11 cellular contexts compared by ENCODE assay signal in genomic region chr11:60767388-60767811, GRCh38. TPM values are rescaled to one million over a fixed set of nuclear protein-coding genes. Genes with fewer than 3 reads are reported as not detected.
DNase-seq lines count a peak whose midpoint lies in the region; ATAC-seq and TF ChIP-seq lines count a peak whose summit lies in the region.
"Had no signal": no experiment of that assay in that cellular context is flagged by ENCODE, and none has a peak within 500 bp of the region (broad histone marks: within the 10 kb centered on the region; RNA-seq: fewer than 3 reads in every experiment).

No MANE protein-coding gene starts in this region.

- peaks cover 7% of the 10 kb centered on the region for H3K27me3 ChIP-seq in foreskin keratinocyte
- H3K27me3 ChIP-seq in spleen (replicated peaks in 1 of 7): peaks cover 0 to 66% (median 15%) of the 10 kb centered on the region in 7 donors

- TF ChIP-seq CTCF in foreskin keratinocyte (conservative IDR thresholded peaks at IDR 0.05) (peak; percentile 51), spleen (IDR thresholded peaks at IDR 0.05 in 8 of 11, conservative IDR thresholded peaks at IDR 0.05 in 3 of 11) (peak in 4 of 11 experiments; percentile 23 to 43 (median 33))

- no peaks in the 10 kb centered on the region for H3K36me3 Mint-ChIP-seq in activated T-cell treated with anti-CD3 and anti-CD28 coated beads, Interleukin-2, amount 50 U/mL, for 24 hours (ENCODE audit: low read depth)
- H3K36me3 Mint-ChIP-seq: CD4-positive, alpha-beta memory T cell had no signal

- no peaks in the 10 kb centered on the region for H3K36me3 ChIP-seq in SK-N-MC (ENCODE audit: insufficient read depth, low read length)
- H3K36me3 ChIP-seq in spleen: no peaks in the 10 kb centered on the region

- no peak overlapping the region for H3K4me3 Mint-ChIP-seq in activated T-cell treated with anti-CD3 and anti-CD28 coated beads, Interleukin-2, amount 50 U/mL, for 24 hours
- H3K4me3 Mint-ChIP-seq: CD4-positive, alpha-beta memory T cell; effector memory CD8-positive, alpha-beta T cell had no signal

- no peaks in the 10 kb centered on the region for H3K9me3 ChIP-seq in SK-N-MC (ENCODE audit: low read depth, low read length)
- H3K9me3 ChIP-seq in spleen: no peaks in the 10 kb centered on the region

- no peaks in the 10 kb centered on the region for H3K9me3 Mint-ChIP-seq in activated T-cell treated with anti-CD3 and anti-CD28 coated beads, Interleukin-2, amount 50 U/mL, for 24 hours
- H3K9me3 Mint-ChIP-seq: CD4-positive, alpha-beta memory T cell; effector memory CD8-positive, alpha-beta T cell had no signal

- in situ Hi-C loops in G401 (cut with HindIII; ENCODE audit: low sequenced_read_pairs): no loop called here

- H3K4me1 Mint-ChIP-seq in activated T-cell treated with anti-CD3 and anti-CD28 coated beads, Interleukin-2, amount 50 U/mL, for 24 hours (ENCODE audit: low read depth): no peaks in the 10 kb centered on the region

- H3K4me3 ChIP-seq in SK-N-MC (peak overlapping the region; percentile 21; the same call in 1 of the 2 replicates), spleen (no peak overlapping the region)

- no peak overlapping the region for H3K9ac ChIP-seq in SK-N-MC (ENCODE audit: insufficient read length)

- H3K27ac Mint-ChIP-seq in activated T-cell treated with anti-CD3 and anti-CD28 coated beads, Interleukin-2, amount 50 U/mL, for 24 hours: no peak overlapping the region
- H3K27ac Mint-ChIP-seq: CD4-positive, alpha-beta memory T cell; effector memory CD8-positive, alpha-beta T cell had no signal

- peaks cover 3% of the 10 kb centered on the region for H3K4me1 ChIP-seq in foreskin keratinocyte
- peaks cover 0 to 13% (median 0%) of the 10 kb centered on the region in 6 donors for H3K4me1 ChIP-seq in spleen

- no peak overlapping the region for H3K27ac ChIP-seq in SK-N-MC
- H3K27ac ChIP-seq in foreskin keratinocyte: no peak overlapping the region
- H3K27ac ChIP-seq in spleen: no peak overlapping the region

- 36 to 48% (median 39%) methylated on average over 13 to 26 of the region's 26 CpGs for WGBS in spleen, 5 donors

- intact Hi-C loops in spleen (cut with DNase I; ENCODE audit: low total_unique reads): no loop called here

- no peak for TF ChIP-seq POLR2A in spleen (IDR thresholded peaks at IDR 0.05)

- H3K27me3 Mint-ChIP-seq in activated T-cell treated with anti-CD3 and anti-CD28 coated beads, Interleukin-2, amount 50 U/mL, for 24 hours: peaks cover 30% of the 10 kb centered on the region

- peak; percentile 40 for DNase-seq in activated T-cell treated with anti-CD3 and anti-CD28 coated beads, Interleukin-2, amount 50 U/mL, for 24 hours
- DNase-seq in activated T-cell treated with anti-CD3 and anti-CD28 coated beads for 4 hours (no peak), SK-N-MC (ENCODE audit: low read depth, low spot score) (no peak), foreskin keratinocyte (no peak), spleen (peak; percentile 70), G401 (ENCODE audit: low spot score) (no peak), pons (ENCODE audit: low spot score) (no peak)
- DNase-seq: CD4-positive, alpha-beta memory T cell; effector memory CD8-positive, alpha-beta T cell had no signal

- ATAC-seq in foreskin keratinocyte (peak; percentile 36), GM21381 (IDR thresholded peaks at IDR 0.05; ENCODE audit: unreplicated experiment) (no peak)
- ATAC-seq: effector memory CD8-positive, alpha-beta T cell had no signal

RNA-seq across cellular contexts. Expression of gene MS4A15, which starts 10.7 kb away (rescaled TPM):
- not detected in 2 replicates for total RNA-seq in foreskin keratinocyte
- polyA plus RNA-seq in foreskin keratinocyte: not detected in 2 replicates
- total RNA-seq in spleen: not detected
- not detected for polyA plus RNA-seq in spleen
- total RNA-seq in G401 (2014; rRNA removed; shearing (Covaris generic)): not detected in 2 replicates
- total RNA-seq: CD4-positive, alpha-beta memory T cell; mononuclear cell had no signal
- polyA plus RNA-seq: CD4-positive, alpha-beta memory T cell had no signal

RNA-seq across cellular contexts. Expression of gene MS4A10, which starts 17.7 kb away (rescaled TPM):
- total RNA-seq in foreskin keratinocyte (not detected in 2 replicates), spleen (not detected)
- polyA plus RNA-seq in foreskin keratinocyte (not detected in 2 replicates), spleen (not detected)
- total RNA-seq in G401 (2014; rRNA removed; shearing (Covaris generic)): not detected in 2 replicates
- total RNA-seq: CD4-positive, alpha-beta memory T cell; mononuclear cell had no signal
- polyA plus RNA-seq: CD4-positive, alpha-beta memory T cell had no signal

RNA-seq across cellular contexts. Expression of gene MS4A18, which starts 42.9 kb away (rescaled TPM):
- not detected in 2 replicates for total RNA-seq in foreskin keratinocyte
- polyA plus RNA-seq in foreskin keratinocyte: not detected in 2 replicates
- not detected for total RNA-seq in spleen
- not detected for polyA plus RNA-seq in spleen
- not detected in 2 replicates for total RNA-seq in G401 (2014; rRNA removed; shearing (Covaris generic))
- total RNA-seq: CD4-positive, alpha-beta memory T cell; mononuclear cell had no signal
- polyA plus RNA-seq: CD4-positive, alpha-beta memory T cell had no signal

Comparison
In these comparisons a context has a peak if more than half of its experiments do, and no peak if none do; other contexts are left out.
1. DNase-seq: peak in activated T-cell treated with anti-CD3 and anti-CD28 coated beads, Interleukin-2, amount 50 U/mL, for 24 hours (single experiment) and spleen (single experiment); none in activated T-cell treated with anti-CD3 and anti-CD28 coated beads for 4 hours (single experiment), SK-N-MC (single experiment), foreskin keratinocyte (0 of 2), G401 (single experiment) and pons (single experiment).